1 cellular context compared by ENCODE assay signal in genomic region chr3:115800062-115800461, GRCh38.
TF ChIP-seq lines count a peak whose summit lies in the region.

No MANE protein-coding gene starts in this region.

TF ChIP-seq in HCT116, 20 proteins besides CTCF, POLR2A, EP300 and RAD21:
- TF ChIP-seq SP1 (IDR thresholded peaks at IDR 0.05; ENCODE audit: low read depth) (peak; percentile 29; the same call in 1 of the 2 replicates), CBX3 (IDR thresholded peaks at IDR 0.05; ENCODE audit: low read depth) (0 out of 2 replicates have a peak, but pooled peaks have one; percentile 29)
TF ChIP-seq in HCT116: peak in this region for 2; not testable (repeated sequence) for 18.
